In the genomic region with DNA sequence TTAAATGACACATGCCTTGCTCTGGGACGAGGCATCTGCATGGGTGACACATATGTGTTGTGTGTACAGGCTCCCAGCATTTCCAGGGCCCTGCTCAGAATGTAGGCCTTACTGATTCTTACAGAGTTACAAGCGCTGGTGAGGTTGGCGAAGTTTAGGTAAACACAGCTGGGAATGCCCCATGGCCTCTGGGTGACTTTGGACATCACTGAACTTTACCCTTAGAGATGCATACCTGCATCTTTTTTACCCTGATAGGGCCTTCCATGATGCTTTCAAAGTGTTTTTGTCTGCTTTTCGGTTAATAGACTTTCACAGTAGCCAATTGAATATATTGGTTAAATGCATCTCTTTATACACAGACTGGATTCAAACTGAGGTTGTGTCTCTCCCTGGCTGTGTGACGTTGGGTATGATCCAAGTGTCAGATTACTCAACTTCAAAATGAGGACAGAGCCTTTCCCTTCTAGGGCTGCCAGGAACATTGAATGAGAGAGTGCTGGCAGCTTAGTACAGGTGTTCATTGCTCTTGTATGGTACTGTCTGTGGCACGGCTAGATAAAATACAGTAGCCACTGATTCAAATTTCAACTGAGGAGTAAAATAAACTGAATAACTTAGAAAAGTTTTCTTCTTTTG, we compare ENCODE assay signal across 12 cellular contexts. TPM values are rescaled to one million over a fixed set of nuclear protein-coding genes. Genes with fewer than 3 reads are reported as not detected.
DNase-seq lines count a peak whose midpoint lies in the region; ATAC-seq, FAIRE-seq and TF ChIP-seq lines count a peak whose summit lies in the region.
"Had no signal": no experiment of that assay in that cellular context is flagged by ENCODE, and none has a peak within 500 bp of the region (broad histone marks: within the 10 kb centered on the region; RNA-seq: fewer than 3 reads in every experiment).

No MANE protein-coding gene starts in this region.

- intact Hi-C loops in mucosa of descending colon (cut with DNase I, micrococcal nuclease) (no loop called here), posterior vena cava (cut with DNase I) (loop anchor here in 1 of 2 donors (5.0 kb wide), 1 partner anchor 1049 kb away; no protein-coding TSS in a partner anchor)

- H3K9me3 Mint-ChIP-seq in activated T-cell treated with anti-CD3 and anti-CD28 coated beads, Interleukin-2, amount 50 U/mL, for 72 hours: no peaks in the 10 kb centered on the region

- FAIRE-seq in bronchial epithelial cell (lab: Jason Lieb, UNC): no peak

- DNase-seq in H4 (ENCODE audit: low spot score) (peak; percentile 64), NCI-H2107 (lab: John Stamatoyannopoulos, UW) (peak; percentile 52), bronchial epithelial cell (ENCODE audit: low read depth) (peak; percentile 47), mucosa of descending colon (peak in 1 of 3 donors; percentile 43), T-helper 9 cell (no peak), posterior vena cava (ENCODE audit: low spot score) (no peak), cerebellum (ENCODE audit: low spot score) (no peak)
- DNase-seq in activated T-cell treated with anti-CD3 and anti-CD28 coated beads, Interleukin-2, amount 50 U/mL, for 72 hours: no peak
- DNase-seq: amygdala; effector memory CD4-positive, alpha-beta T cell; WERI-Rb-1 had no signal

- no peak overlapping the region for H3K4me3 ChIP-seq in bronchial epithelial cell (ENCODE audit: low read depth, low read length)
- H3K4me3 ChIP-seq in mucosa of descending colon: no peak overlapping the region
- H3K4me3 ChIP-seq: SJCRH30 had no signal

- H3K36me3 ChIP-seq in bronchial epithelial cell (ENCODE audit: control insufficient read depth, insufficient read depth, low read length) (peaks cover 9% of the 10 kb centered on the region), mucosa of descending colon (ENCODE audit: low read depth) (no peaks in the 10 kb centered on the region)
- H3K36me3 ChIP-seq: SJCRH30, WERI-Rb-1 had no signal

- no peak overlapping the region for H3K4me3 Mint-ChIP-seq in activated T-cell treated with anti-CD3 and anti-CD28 coated beads, Interleukin-2, amount 50 U/mL, for 72 hours

- no peaks in the 10 kb centered on the region for H3K27me3 Mint-ChIP-seq in activated T-cell treated with anti-CD3 and anti-CD28 coated beads, Interleukin-2, amount 50 U/mL, for 72 hours (ENCODE audit: low read depth)

- H3K4me1 ChIP-seq in mucosa of descending colon (ENCODE audit: low read depth): peaks cover 36% of the 10 kb centered on the region
- H3K4me1 ChIP-seq: SJCRH30 had no signal

- no peaks in the 10 kb centered on the region for H3K4me1 Mint-ChIP-seq in activated T-cell treated with anti-CD3 and anti-CD28 coated beads, Interleukin-2, amount 50 U/mL, for 72 hours (ENCODE audit: low read depth)

- TF ChIP-seq CTCF in bronchial epithelial cell (IDR thresholded peaks at IDR 0.05; ENCODE audit: insufficient read depth, low read length, severe bottlenecking): no peak
- no peak for TF ChIP-seq CTCF in mucosa of descending colon (IDR thresholded peaks at IDR 0.05)

- no peaks in the 10 kb centered on the region for H3K9me3 ChIP-seq in mucosa of descending colon
- H3K9me3 ChIP-seq: SJCRH30 had no signal

- no peaks in the 10 kb centered on the region for H3K27me3 ChIP-seq in bronchial epithelial cell (ENCODE audit: control insufficient read depth, insufficient read depth, low read length)
- H3K27me3 ChIP-seq: SJCRH30 had no signal

- ATAC-seq in mucosa of descending colon: peak; percentile 49
- no peak for ATAC-seq in activated T-cell treated with anti-CD3 and anti-CD28 coated beads, Interleukin-2, amount 50 U/mL, for 72 hours (replicated peaks in 1 of 2)

- no peak overlapping the region for H3K27ac Mint-ChIP-seq in activated T-cell treated with anti-CD3 and anti-CD28 coated beads, Interleukin-2, amount 50 U/mL, for 72 hours

- no peaks in the 10 kb centered on the region for H3K36me3 Mint-ChIP-seq in activated T-cell treated with anti-CD3 and anti-CD28 coated beads, Interleukin-2, amount 50 U/mL, for 72 hours (ENCODE audit: insufficient read depth in 2 of 2)

RNA-seq across cellular contexts. Expression of a gene that starts 29.5 kb away (rescaled TPM):
- 12.6 and 16.5 TPM in 2 replicates for total RNA-seq in H4 (2014; rRNA removed; shearing (Covaris generic))
- total RNA-seq in bronchial epithelial cell (114 and 137 TPM in 2 replicates), mucosa of descending colon (10 to 100 TPM; 63.6 to 96.3 (median 72.5) TPM), posterior vena cava (10 to 100 TPM; 80.8 to 87.2 TPM), cerebellum (46.9 TPM)
- under 1 TPM in 1 of 2 donors, not detected in 1; 0.09 TPM for total RNA-seq in activated T-cell treated with anti-CD3 and anti-CD28 coated beads, Interleukin-2, amount 50 U/mL, for 72 hours

Comparison
In these comparisons a context has a peak if more than half of its experiments do, and no peak if none do; other contexts are left out.
1. DNase-seq: peak in H4 (single experiment), NCI-H2107 (single experiment) and bronchial epithelial cell (single experiment); none in T-helper 9 cell (single experiment), posterior vena cava (single experiment), activated T-cell treated with anti-CD3 and anti-CD28 coated beads, Interleukin-2, amount 50 U/mL, for 72 hours (0 of 2) and cerebellum (single experiment).
2. RNA of a gene that starts 29.5 kb away (total RNA-seq): 114 to 137 TPM in bronchial epithelial cell, 80.8 to 87.2 TPM in posterior vena cava, 63.6 to 96.3 TPM in mucosa of descending colon, 46.9 TPM in cerebellum (single experiment) and 12.6 to 16.5 TPM in H4; 0.09 TPM in activated T-cell treated with anti-CD3 and anti-CD28 coated beads, Interleukin-2, amount 50 U/mL, for 72 hours; every median in the first group is over 10 times any median in the second.